22 cellular contexts compared by ENCODE assay signal in genomic region chr16:84460406-84461028, GRCh38. TPM values are rescaled to one million over a fixed set of nuclear protein-coding genes. Genes with fewer than 3 reads are reported as not detected.
DNase-seq lines count a peak whose midpoint lies in the region; ATAC-seq lines count a peak whose summit lies in the region.
"Had no signal": no experiment of that assay in that cellular context is flagged by ENCODE, and none has a peak within 500 bp of the region (broad histone marks: within the 10 kb centered on the region; RNA-seq: fewer than 3 reads in every experiment).

No MANE protein-coding gene starts in this region.

- H3K9me3 Mint-ChIP-seq in activated T-cell treated with anti-CD3 and anti-CD28 coated beads, Interleukin-2, amount 50 U/mL, for 24 hours, result no peaks in the 10 kb centered on the region
- H3K9me3 Mint-ChIP-seq: stimulated activated memory B cell treated with anti-CD40 and anti-IgM and Interleukin-4, amounts not matched to agents 10 μg/mL and 1 μg/mL and 100 μg/mL, for 72 hours had no signal

- no peak overlapping the region for H3K27ac Mint-ChIP-seq in activated T-cell treated with anti-CD3 and anti-CD28 coated beads, Interleukin-2, amount 50 U/mL, for 24 hours
- H3K27ac Mint-ChIP-seq: immature natural killer cell; stimulated activated memory B cell treated with anti-CD40 and anti-IgM and Interleukin-4, amounts not matched to agents 10 μg/mL and 1 μg/mL and 100 μg/mL, for 72 hours had no signal

- peaks cover 6% of the 10 kb centered on the region for H3K36me3 Mint-ChIP-seq in activated T-cell treated with anti-CD3 and anti-CD28 coated beads, Interleukin-2, amount 50 U/mL, for 24 hours (ENCODE audit: low read depth)

- no peak for ATAC-seq in sciatic nerve
- no peak for ATAC-seq in GM21576 (IDR thresholded peaks at IDR 0.05; ENCODE audit: unreplicated experiment)
- ATAC-seq: Panc1; stimulated activated memory B cell treated with anti-CD40 and anti-IgM and Interleukin-4, amounts not matched to agents 10 μg/mL and 1 μg/mL and 100 μg/mL, for 72 hours had no signal

- intact Hi-C loops in sciatic nerve (cut with DNase I), result no loop called here

- DNase-seq in activated T-cell treated with anti-CD3 and anti-CD28 coated beads, Interleukin-2, amount 50 U/mL, for 24 hours, result peak; percentile 13
- no peak for DNase-seq in activated T-cell treated with anti-CD3 and anti-CD28 coated beads for 4 hours
- DNase-seq in NCI-H69 (lab: John Stamatoyannopoulos, UW), result peak; percentile 35
- DNase-seq in islet precursor cell, result peak; percentile 43
- DNase-seq in sciatic nerve (ENCODE audit: low spot score), result peak; percentile 33
- DNase-seq in mucosa of gallbladder (ENCODE audit: low spot score), result no peak
- DNase-seq in amniotic stem cell (lab: John Stamatoyannopoulos, UW), result no peak
- DNase-seq: activated CD4-positive, alpha-beta T cell treated with anti-CD3 and anti-CD28 coated beads, Interleukin-2, amount 50 U/mL, for 1 hour; activated gamma-delta T cell treated with Interleukin-2 at 50 U/mL for 16 hours; BE2C; effector memory CD4-positive, alpha-beta T cell; foreskin fibroblast; GDM1; GOT3; immature natural killer cell; left ventricle myocardium superior; NCI-H1436 treated with DMSO at 0.1 percent for 48 hours; NCI-H510A; stimulated activated CD4-positive, alpha-beta T cell treated with anti-CD3 and anti-CD28 coated beads, Interleukin-2, amount 100 ng/mL, for 24 hours had no signal

- no peaks in the 10 kb centered on the region for H3K4me1 Mint-ChIP-seq in activated T-cell treated with anti-CD3 and anti-CD28 coated beads, Interleukin-2, amount 50 U/mL, for 24 hours (ENCODE audit: low read depth)
- H3K4me1 Mint-ChIP-seq: stimulated activated memory B cell treated with anti-CD40 and anti-IgM and Interleukin-4, amounts not matched to agents 10 μg/mL and 1 μg/mL and 100 μg/mL, for 72 hours had no signal

- no peaks in the 10 kb centered on the region for H3K27me3 Mint-ChIP-seq in activated T-cell treated with anti-CD3 and anti-CD28 coated beads, Interleukin-2, amount 50 U/mL, for 24 hours
- H3K27me3 Mint-ChIP-seq: stimulated activated memory B cell treated with anti-CD40 and anti-IgM and Interleukin-4, amounts not matched to agents 10 μg/mL and 1 μg/mL and 100 μg/mL, for 72 hours had no signal

- no peak overlapping the region for H3K4me3 Mint-ChIP-seq in activated T-cell treated with anti-CD3 and anti-CD28 coated beads, Interleukin-2, amount 50 U/mL, for 24 hours
- H3K4me3 Mint-ChIP-seq: immature natural killer cell; stimulated activated memory B cell treated with anti-CD40 and anti-IgM and Interleukin-4, amounts not matched to agents 10 μg/mL and 1 μg/mL and 100 μg/mL, for 72 hours had no signal

RNA-seq across cellular contexts. Expression of gene MEAK7, which starts 43.9 kb away (rescaled TPM):
- total RNA-seq in sciatic nerve, result 21.8 TPM
- 22.5 TPM for total RNA-seq in mucosa of gallbladder

Comparison
In these comparisons a context has a peak if more than half of its experiments do, and no peak if none do; other contexts are left out.
1. DNase-seq: peak in activated T-cell treated with anti-CD3 and anti-CD28 coated beads, Interleukin-2, amount 50 U/mL, for 24 hours (single experiment), NCI-H69 (single experiment), islet precursor cell (single experiment) and sciatic nerve (single experiment); none in activated T-cell treated with anti-CD3 and anti-CD28 coated beads for 4 hours (single experiment), mucosa of gallbladder (single experiment) and amniotic stem cell (single experiment).